ENCODE assay signal across 21 cellular contexts in the genomic region with DNA sequence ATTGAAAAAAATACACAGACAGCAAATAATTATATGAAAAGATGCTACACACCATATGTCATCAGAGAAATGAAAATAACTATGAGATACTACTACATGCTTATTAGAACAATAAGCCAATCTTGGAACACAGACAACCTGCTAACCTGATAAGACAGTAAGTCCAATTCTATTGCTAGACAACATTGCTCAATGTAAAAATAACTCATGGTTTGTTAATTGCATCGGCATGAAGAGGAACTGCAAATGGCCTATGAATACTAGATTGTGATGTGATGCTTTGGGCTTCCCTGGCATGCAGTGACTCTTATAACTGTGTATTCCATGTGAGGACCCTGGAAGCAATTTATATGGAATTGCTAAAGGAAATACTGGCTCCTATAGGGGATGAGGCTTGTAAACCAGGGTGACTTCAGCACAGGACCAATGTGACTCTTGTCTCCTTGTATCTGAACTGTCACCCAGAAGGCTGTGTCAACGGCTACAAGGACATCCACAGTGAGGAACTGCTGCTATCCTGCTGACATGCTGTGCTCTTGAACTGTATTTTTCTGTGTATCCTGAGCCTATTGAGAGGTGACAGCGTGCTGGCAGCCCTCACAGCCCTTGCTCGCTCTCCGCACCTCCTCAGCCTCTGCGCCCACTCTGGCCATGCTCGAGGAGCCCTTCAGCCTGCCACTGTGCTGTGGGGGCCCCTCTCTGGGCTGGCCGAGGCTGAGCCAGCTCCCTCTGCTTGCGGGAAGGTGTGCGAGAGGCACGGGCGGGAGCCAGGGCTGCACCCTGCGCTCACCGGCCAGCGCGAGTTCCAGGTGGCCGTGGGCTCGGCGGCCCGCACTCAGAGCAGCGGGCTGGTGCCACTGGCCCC.
"Had no signal": no experiment of that assay in that cellular context is flagged by ENCODE, and none has a peak within 500 bp of the region (broad histone marks: within the 10 kb centered on the region; RNA-seq: fewer than 3 reads in every experiment).

No MANE protein-coding gene starts in this region.

- H3K9me3 ChIP-seq: colonic mucosa, prostate gland, sigmoid colon, tibial artery, vagina had no signal

- H3K36me3 ChIP-seq: colonic mucosa, left lung, prostate gland, sigmoid colon, tibial artery, upper lobe of left lung, vagina had no signal

- H3K27ac ChIP-seq: colonic mucosa, foreskin keratinocyte, left lung, parathyroid adenoma, prostate gland, sigmoid colon, skin epidermis, tibial artery, upper lobe of left lung, vagina had no signal

- H3K4me1 ChIP-seq: colonic mucosa, foreskin keratinocyte, left lung, parathyroid adenoma, prostate gland, sigmoid colon, tibial artery, upper lobe of left lung, vagina had no signal

- H3K9ac ChIP-seq: parathyroid adenoma had no signal

- H2AFZ ChIP-seq: parathyroid adenoma had no signal

- H3K27me3 ChIP-seq: colonic mucosa, foreskin keratinocyte, left lung, sigmoid colon, tibial artery, upper lobe of left lung, vagina had no signal

- ATAC-seq: foreskin keratinocyte, left lung had no signal

- H3K4me3 ChIP-seq: colonic mucosa, left lung, lung, prostate gland, sigmoid colon, skin epidermis, tibial artery, upper lobe of left lung, vagina had no signal

- DNase-seq: colonic mucosa; effector CD4-positive, alpha-beta T cell; endodermal cell; erythroblast; foreskin keratinocyte; hippocampal formation; kidney glomerular epithelial cell; mesendoderm; naive B cell; retina; sigmoid colon; stimulated activated CD4-positive, alpha-beta T cell treated with anti-CD3 and anti-CD28 coated beads, Interleukin-2, amount 100 ng/mL, for 24 hours; stimulated activated naive CD4-positive, alpha-beta T cell treated with Interleukin-2 at 50 U/mL for 16 hours; tibial artery had no signal
